Comparison of ENCODE assay signal across 8 cellular contexts in the genomic region with DNA sequence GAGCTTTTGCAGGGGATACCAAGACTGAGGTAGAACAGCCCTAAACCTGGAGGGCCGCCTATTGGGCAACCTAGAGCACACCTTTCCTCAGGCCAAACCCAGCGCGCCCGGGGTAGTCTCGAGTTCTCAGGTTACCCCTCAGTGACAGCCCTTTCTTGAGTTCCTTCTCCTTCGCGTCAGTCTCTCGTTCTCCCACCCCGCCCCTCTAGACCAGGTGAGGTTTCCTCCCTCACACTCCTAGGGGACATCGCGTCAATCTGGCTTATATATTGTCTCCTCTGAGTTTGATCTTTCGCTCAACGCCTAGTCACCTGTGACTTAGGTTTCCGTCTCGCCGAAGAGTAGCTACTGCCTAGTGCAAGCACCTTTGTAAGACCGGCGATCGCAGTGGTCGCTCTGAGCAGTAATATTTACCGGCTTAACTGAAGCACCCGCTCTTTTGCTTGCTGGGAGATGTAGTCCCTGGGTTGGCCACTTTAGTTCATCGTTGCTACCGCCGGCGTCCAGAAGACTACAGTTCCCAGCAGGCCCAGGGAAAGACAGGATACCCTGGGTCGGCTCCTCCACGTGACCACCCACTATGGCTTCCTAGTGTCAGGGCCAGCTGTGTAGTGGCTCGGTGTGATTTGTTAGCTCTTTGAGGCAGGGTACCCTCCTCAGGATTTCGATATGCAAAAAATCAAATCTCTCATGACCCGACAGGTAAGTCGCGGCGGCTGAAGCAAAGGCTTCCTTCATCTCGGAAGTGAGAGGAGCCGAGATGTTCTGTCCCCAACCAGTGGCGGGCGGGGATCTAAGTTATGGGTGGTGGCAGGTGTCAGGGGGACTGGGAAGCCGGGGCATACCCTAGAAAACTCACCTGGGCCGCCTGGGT. TPM values are rescaled to one million over a fixed set of nuclear protein-coding genes. Genes with fewer than 3 reads are reported as not detected.
A peak's percentile ranks its signal among the peaks of the same experiment; 100 is the strongest.
DNase-seq lines count a peak whose midpoint lies in the region; ATAC-seq and TF ChIP-seq lines count a peak whose summit lies in the region.

A gene with protein sequence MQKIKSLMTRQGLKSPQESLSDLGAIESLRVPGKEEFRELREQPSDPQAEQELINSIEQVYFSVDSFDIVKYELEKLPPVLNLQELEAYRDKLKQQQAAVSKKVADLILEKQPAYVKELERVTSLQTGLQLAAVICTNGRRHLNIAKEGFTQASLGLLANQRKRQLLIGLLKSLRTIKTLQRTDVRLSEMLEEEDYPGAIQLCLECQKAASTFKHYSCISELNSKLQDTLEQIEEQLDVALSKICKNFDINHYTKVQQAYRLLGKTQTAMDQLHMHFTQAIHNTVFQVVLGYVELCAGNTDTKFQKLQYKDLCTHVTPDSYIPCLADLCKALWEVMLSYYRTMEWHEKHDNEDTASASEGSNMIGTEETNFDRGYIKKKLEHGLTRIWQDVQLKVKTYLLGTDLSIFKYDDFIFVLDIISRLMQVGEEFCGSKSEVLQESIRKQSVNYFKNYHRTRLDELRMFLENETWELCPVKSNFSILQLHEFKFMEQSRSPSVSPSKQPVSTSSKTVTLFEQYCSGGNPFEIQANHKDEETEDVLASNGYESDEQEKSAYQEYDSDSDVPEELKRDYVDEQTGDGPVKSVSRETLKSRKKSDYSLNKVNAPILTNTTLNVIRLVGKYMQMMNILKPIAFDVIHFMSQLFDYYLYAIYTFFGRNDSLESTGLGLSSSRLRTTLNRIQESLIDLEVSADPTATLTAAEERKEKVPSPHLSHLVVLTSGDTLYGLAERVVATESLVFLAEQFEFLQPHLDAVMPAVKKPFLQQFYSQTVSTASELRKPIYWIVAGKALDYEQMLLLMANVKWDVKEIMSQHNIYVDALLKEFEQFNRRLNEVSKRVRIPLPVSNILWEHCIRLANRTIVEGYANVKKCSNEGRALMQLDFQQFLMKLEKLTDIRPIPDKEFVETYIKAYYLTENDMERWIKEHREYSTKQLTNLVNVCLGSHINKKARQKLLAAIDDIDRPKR (plus strand): TSS at position 568 of the 874 bp plus-strand sequence. CDS start 102 bp downstream, at position 670.

- peak; percentile 83 for DNase-seq in GM13977 (ENCODE audit: low spot score)
- DNase-seq in NCI-H1694 (lab: John Stamatoyannopoulos, UW) = peak; percentile 96
- peak; percentile 36 to 99 (median 94) for DNase-seq in amygdala (lab: John Stamatoyannopoulos, UW)
- DNase-seq in left ventricle myocardium inferior = peak; percentile 92
- DNase-seq in progenitor cell of endocrine pancreas (ENCODE audit: low spot score, unreplicated experiment) = peak; percentile 82
- peak; percentile 94 for DNase-seq in ureter (ENCODE audit: low spot score)

- TF ChIP-seq CTCF in GM13977 (IDR thresholded peaks at IDR 0.05; ENCODE audit: extremely low read depth, insufficient read depth, missing control alignments) (no peak), left ventricle myocardium inferior (IDR thresholded peaks at IDR 0.05; ENCODE audit: borderline replicate concordance) (peak; percentile 20), progenitor cell of endocrine pancreas (IDR thresholded peaks at IDR 0.05; ENCODE audit: unreplicated experiment) (peak; percentile 17)

- peak within 1 kb of the TSS; percentile 88 for H3K27ac Mint-ChIP-seq in T-helper 1 cell treated with Interleukin-12 subunit alpha and Interleukin-12 subunit beta and Interleukin-4 antibody, amounts not matched to agents 30 μg/mL and 1 μg/mL, for 36 hours
- peak within 1 kb of the TSS; percentile 97 for H3K27ac Mint-ChIP-seq in progenitor cell of endocrine pancreas

- intact Hi-C loops in left ventricle myocardium inferior (cut with micrococcal nuclease) = no loop called here

- no peaks in the 10 kb centered on the region for H3K9me3 Mint-ChIP-seq in T-helper 1 cell treated with Interleukin-12 subunit alpha and Interleukin-12 subunit beta and Interleukin-4 antibody, amounts not matched to agents 30 μg/mL and 1 μg/mL, for 36 hours
- no peaks in the 10 kb centered on the region for H3K9me3 Mint-ChIP-seq in progenitor cell of endocrine pancreas (ENCODE audit: low read depth)

- no peaks in the 10 kb centered on the region for H3K36me3 ChIP-seq in left ventricle myocardium inferior

- no peaks in the 10 kb centered on the region for H3K27me3 ChIP-seq in left ventricle myocardium inferior (ENCODE audit: low read depth)

- peaks cover 11% of the 10 kb centered on the region for H3K4me1 Mint-ChIP-seq in T-helper 1 cell treated with Interleukin-12 subunit alpha and Interleukin-12 subunit beta and Interleukin-4 antibody, amounts not matched to agents 30 μg/mL and 1 μg/mL, for 36 hours (ENCODE audit: low read depth)
- H3K4me1 Mint-ChIP-seq in progenitor cell of endocrine pancreas (ENCODE audit: low read depth) = peaks cover 3% of the 10 kb centered on the region

- peaks cover 28% of the 10 kb centered on the region for H3K4me1 ChIP-seq in left ventricle myocardium inferior

- no peaks in the 10 kb centered on the region for H3K9me3 ChIP-seq in left ventricle myocardium inferior (replicated peaks)

- H3K27ac ChIP-seq in left ventricle myocardium inferior (replicated peaks) = peak within 1 kb of the TSS; percentile 63

- H3K4me3 ChIP-seq in left ventricle myocardium inferior = peak within 1 kb of the TSS; percentile 86

- in situ Hi-C loops in GM13977 (cut with MboI; ENCODE audit: low pct_unique_long_range_greater_than_20kb, low sequenced_read_pairs, unreplicated experiment) = loop anchor here (10.0 kb wide), 1 partner anchor 137 kb away; no protein-coding TSS in a partner anchor

- H3K27me3 Mint-ChIP-seq in T-helper 1 cell treated with Interleukin-12 subunit alpha and Interleukin-12 subunit beta and Interleukin-4 antibody, amounts not matched to agents 30 μg/mL and 1 μg/mL, for 36 hours (ENCODE audit: low read depth) = peaks cover 2% of the 10 kb centered on the region
- no peaks in the 10 kb centered on the region for H3K27me3 Mint-ChIP-seq in progenitor cell of endocrine pancreas

- peak within 1 kb of the TSS; percentile 98 for H3K4me3 Mint-ChIP-seq in T-helper 1 cell treated with Interleukin-12 subunit alpha and Interleukin-12 subunit beta and Interleukin-4 antibody, amounts not matched to agents 30 μg/mL and 1 μg/mL, for 36 hours
- peak within 1 kb of the TSS; percentile 92 for H3K4me3 Mint-ChIP-seq in progenitor cell of endocrine pancreas (ENCODE audit: low read depth)

- ATAC-seq in HG02884 (IDR thresholded peaks at IDR 0.05; ENCODE audit: unreplicated experiment) = peak; percentile 99

- no peaks in the 10 kb centered on the region for H3K36me3 Mint-ChIP-seq in T-helper 1 cell treated with Interleukin-12 subunit alpha and Interleukin-12 subunit beta and Interleukin-4 antibody, amounts not matched to agents 30 μg/mL and 1 μg/mL, for 36 hours (ENCODE audit: low read depth)
- no peaks in the 10 kb centered on the region for H3K36me3 Mint-ChIP-seq in progenitor cell of endocrine pancreas (ENCODE audit: insufficient read depth)

RNA-seq across cellular contexts. Expression of the gene that starts here (rescaled TPM):
- total RNA-seq in left ventricle myocardium inferior = 19.5 TPM
- 25.9 and 29.9 TPM in 2 replicates for total RNA-seq in progenitor cell of endocrine pancreas
- total RNA-seq in ureter = 42.7 TPM

Comparison
In these comparisons a context has a peak if more than half of its experiments do, and no peak if none do; other contexts are left out.
1. Peak in every context shown above with its lines: DNase-seq, ATAC-seq, H3K4me3 ChIP-seq and H3K27ac ChIP-seq.